15 cellular contexts compared by ENCODE assay signal in genomic region chr17:8038954-8039610, GRCh38. TPM values are rescaled to one million over a fixed set of nuclear protein-coding genes. Genes with fewer than 3 reads are reported as not detected.
A peak's percentile ranks its signal among the peaks of the same experiment; 100 is the strongest.
DNase-seq lines count a peak whose midpoint lies in the region; ATAC-seq, FAIRE-seq and TF ChIP-seq lines count a peak whose summit lies in the region.
"Had no signal": no experiment of that assay in that cellular context is flagged by ENCODE, and none has a peak within 500 bp of the region (broad histone marks: within the 10 kb centered on the region; RNA-seq: fewer than 3 reads in every experiment).

Gene ALOX15B (plus strand): TSS chr17:8039059. CDS start chr17:8039156, 97 bp downstream.

- H3K4me1 ChIP-seq in right lobe of liver (peaks cover 0 to 6% (median 0%) of the 10 kb centered on the region in 4 donors), HepG2 (ENCODE audit: insufficient read depth, low read length) (peaks cover 16% of the 10 kb centered on the region; the same call in 1 of the 2 replicates), foreskin keratinocyte (peaks cover 15% of the 10 kb centered on the region), vagina (peaks cover 25% of the 10 kb centered on the region)

- no peaks in the 10 kb centered on the region; the same call in 1 of the 2 replicates for H4K20me1 ChIP-seq in HepG2 (ENCODE audit: insufficient read depth, low read length)

- H3K27ac ChIP-seq in right lobe of liver (no peak within 1 kb of the TSS), HepG2 (ENCODE audit: extremely low read length, insufficient read depth, low read length) (no peak within 1 kb of the TSS), foreskin keratinocyte (no peak within 1 kb of the TSS), vagina (peak within 1 kb of the TSS; percentile 33)

- no peak within 1 kb of the TSS for H3K9ac ChIP-seq in HepG2 (ENCODE audit: insufficient read depth, low read depth, low read length)

- peak in 1 of 4 donors; percentile 17 for ATAC-seq in right lobe of liver
- no peak for ATAC-seq in HepG2
- ATAC-seq in foreskin keratinocyte = peak; percentile 5
- ATAC-seq in omental fat pad (ENCODE audit: low FRiP score) = peak; percentile 14
- ATAC-seq in HG03280 (IDR thresholded peaks at IDR 0.05; ENCODE audit: unreplicated experiment) = no peak
- no peak for ATAC-seq in GM19452 (IDR thresholded peaks at IDR 0.05; ENCODE audit: unreplicated experiment)
- ATAC-seq: naive thymus-derived CD4-positive, alpha-beta T cell had no signal

- no peaks in the 10 kb centered on the region for H3K36me3 ChIP-seq in right lobe of liver
- no peaks in the 10 kb centered on the region for H3K36me3 ChIP-seq in HepG2 (replicated peaks in 1 of 2; ENCODE audit: control insufficient read depth in 1 of 2, insufficient read depth in 2 of 2, low read length in 2 of 2)
- no peaks in the 10 kb centered on the region for H3K36me3 ChIP-seq in vagina

- DNase-seq in right lobe of liver = no peak
- no peak for DNase-seq in HepG2 (ENCODE audit: low spot score)
- DNase-seq in foreskin keratinocyte = no peak
- DNase-seq in omental fat pad (ENCODE audit: low spot score) = no peak
- peak in 1 of 2 donors; percentile 80 for DNase-seq in vagina (ENCODE audit: extremely low spot score in 2 of 2)
- DNase-seq in activated CD4-positive, alpha-beta T cell treated with anti-CD3 and anti-CD28 coated beads, Interleukin-2, amount 50 U/mL, for 48 hours = no peak
- DNase-seq: activated CD4-positive, alpha-beta memory T cell treated with anti-CD3 and anti-CD28 coated beads for 36 hours; NCI-H187; stimulated activated CD4-positive, alpha-beta T cell treated with anti-CD3 and anti-CD28 coated beads, Interleukin-1b, Interleukin-23, amount 100 ng/mL, for 48 hours had no signal

- no peaks in the 10 kb centered on the region for H3K79me2 ChIP-seq in HepG2 (ENCODE audit: insufficient read depth, low read length)

- H3K9me3 ChIP-seq in right lobe of liver (no peaks in the 10 kb centered on the region), HepG2 (ENCODE audit: low read length) (no peaks in the 10 kb centered on the region), vagina (no peaks in the 10 kb centered on the region)

- H3K4me3 ChIP-seq in right lobe of liver = no peak within 1 kb of the TSS
- no peak within 1 kb of the TSS for H3K4me3 ChIP-seq in HepG2 (replicated peaks in 1 of 3; ENCODE audit: insufficient read depth in 1 of 3, low read depth in 2 of 3, low read length in 3 of 3)
- peak within 1 kb of the TSS; percentile 26 to 47 for H3K4me3 ChIP-seq in vagina

- no TSS peak for BruUV-seq in HepG2 (replicated peaks; lab: Mats Ljungman, UMichigan)

- CTCF ChIA-PET in HepG2 (lab: Yijun Ruan, JAX; ENCODE audit: low intra/inter-chr PET ratio, low total read pairs) = no interaction called here

- peak; percentile 38 for TF ChIP-seq POLR2A in right lobe of liver (IDR thresholded peaks at IDR 0.05)
- TF ChIP-seq POLR2A in HepG2 (IDR thresholded peaks at IDR 0.05; ENCODE audit: insufficient read depth in 1 of 2, low read depth in 2 of 2, low read length in 2 of 2) = no peak
- no peak for TF ChIP-seq POLR2A in vagina (IDR thresholded peaks at IDR 0.05)

- H3K27me3 ChIP-seq in right lobe of liver = no peaks in the 10 kb centered on the region
- H3K27me3 ChIP-seq in HepG2 (ENCODE audit: control insufficient read depth in 1 of 2, insufficient read depth in 2 of 2, low read length in 2 of 2) = peaks cover 0 to 33% of the 10 kb centered on the region in 2 experiments; a peak in 2 of 5 replicates
- no peaks in the 10 kb centered on the region for H3K27me3 ChIP-seq in foreskin keratinocyte
- H3K27me3 ChIP-seq in vagina = no peaks in the 10 kb centered on the region

- POLR2A ChIA-PET in HepG2 (lab: Yijun Ruan, JAX) = no interaction called here

- no peak within 1 kb of the TSS for H3K4me2 ChIP-seq in HepG2 (ENCODE audit: low read depth, low read length)

- TF ChIP-seq RAD21 in HepG2 (CRISPR knock-in tag; IDR thresholded peaks at IDR 0.05) = no peak

- FAIRE-seq in HepG2 (lab: Jason Lieb, UNC) = no peak
- FAIRE-seq: HTR-8/SVneo had no signal

- WGBS in right lobe of liver (ENCODE audit: insufficient coverage, low coverage, low lambda C conversion rate, missing lambda C conversion rate) = 17% methylated on average over 15 of the region's 37 CpGs
- 56% methylated on average over 21 of the region's 37 CpGs for WGBS in HepG2 (ENCODE audit: low lambda C conversion rate)

- in situ Hi-C loops in HepG2 (cut with HindIII; ENCODE audit: extremely low pct_ligation_motif_present, low pct_unique_long_range_greater_than_20kb) = no loop called here

- TF ChIP-seq EP300 in HepG2 (IDR thresholded peaks at IDR 0.05; ENCODE audit: low read depth in 2 of 2, low read length in 2 of 2) (no peak), HepG2 (CRISPR knock-in tag; IDR thresholded peaks at IDR 0.05; ENCODE audit: borderline replicate concordance) (no peak)

- TF ChIP-seq CTCF in right lobe of liver (IDR thresholded peaks at IDR 0.05) (no peak), HepG2 (CRISPR knock-in tag; IDR thresholded peaks at IDR 0.05) (no peak), foreskin keratinocyte (conservative IDR thresholded peaks at IDR 0.05) (no peak), omental fat pad (IDR thresholded peaks at IDR 0.05) (no peak), vagina (IDR thresholded peaks at IDR 0.05) (no peak)

- intact Hi-C loops in right lobe of liver (cut with DNase I) = no loop called here
- intact Hi-C loops in HepG2 (cut with micrococcal nuclease; ENCODE audit: unreplicated experiment) = no loop called here
- intact Hi-C loops in vagina (cut with DNase I) = no loop called here

- no peak within 1 kb of the TSS for H2AFZ ChIP-seq in HepG2 (ENCODE audit: low read length)

TF ChIP-seq in HepG2, 621 proteins besides CTCF, POLR2A, EP300 and RAD21 (continues in another document):
- TF ChIP-seq ZNF205 (CRISPR knock-in tag; IDR thresholded peaks at IDR 0.05) = no peak
- no peak for TF ChIP-seq ZNF207 (IDR thresholded peaks at IDR 0.05; ENCODE audit: borderline replicate concordance)
- no peak for TF ChIP-seq ZFY (CRISPR knock-in tag; IDR thresholded peaks at IDR 0.05)
- no peak for TF ChIP-seq E2F5 (CRISPR knock-in tag; conservative IDR thresholded peaks at IDR 0.05)
- TF ChIP-seq KDM2A (CRISPR knock-in tag; IDR thresholded peaks at IDR 0.05; ENCODE audit: borderline replicate concordance, low read depth) = no peak
- TF ChIP-seq SRF (IDR thresholded peaks at IDR 0.05; ENCODE audit: low read depth, low read length) = no peak
- TF ChIP-seq, protein P1, sequence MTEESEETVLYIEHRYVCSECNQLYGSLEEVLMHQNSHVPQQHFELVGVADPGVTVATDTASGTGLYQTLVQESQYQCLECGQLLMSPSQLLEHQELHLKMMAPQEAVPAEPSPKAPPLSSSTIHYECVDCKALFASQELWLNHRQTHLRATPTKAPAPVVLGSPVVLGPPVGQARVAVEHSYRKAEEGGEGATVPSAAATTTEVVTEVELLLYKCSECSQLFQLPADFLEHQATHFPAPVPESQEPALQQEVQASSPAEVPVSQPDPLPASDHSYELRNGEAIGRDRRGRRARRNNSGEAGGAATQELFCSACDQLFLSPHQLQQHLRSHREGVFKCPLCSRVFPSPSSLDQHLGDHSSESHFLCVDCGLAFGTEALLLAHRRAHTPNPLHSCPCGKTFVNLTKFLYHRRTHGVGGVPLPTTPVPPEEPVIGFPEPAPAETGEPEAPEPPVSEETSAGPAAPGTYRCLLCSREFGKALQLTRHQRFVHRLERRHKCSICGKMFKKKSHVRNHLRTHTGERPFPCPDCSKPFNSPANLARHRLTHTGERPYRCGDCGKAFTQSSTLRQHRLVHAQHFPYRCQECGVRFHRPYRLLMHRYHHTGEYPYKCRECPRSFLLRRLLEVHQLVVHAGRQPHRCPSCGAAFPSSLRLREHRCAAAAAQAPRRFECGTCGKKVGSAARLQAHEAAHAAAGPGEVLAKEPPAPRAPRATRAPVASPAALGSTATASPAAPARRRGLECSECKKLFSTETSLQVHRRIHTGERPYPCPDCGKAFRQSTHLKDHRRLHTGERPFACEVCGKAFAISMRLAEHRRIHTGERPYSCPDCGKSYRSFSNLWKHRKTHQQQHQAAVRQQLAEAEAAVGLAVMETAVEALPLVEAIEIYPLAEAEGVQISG (CRISPR knock-in tag; IDR thresholded peaks at IDR 0.05) = no peak

RNA-seq across cellular contexts. Expression of gene ALOX15B, which starts in this region (rescaled TPM):
- total RNA-seq in right lobe of liver (1 to 10 TPM in 2 of 6 experiments, under 1 TPM in 4; 0.22 to 2.2 (median 0.72) TPM), HepG2 (2016; rRNA removed; fragmentation: Illumina TruSeq; extraction: Trizol) (not detected in 2 replicates), foreskin keratinocyte (6.5 and 6.9 TPM in 2 replicates), omental fat pad (1 to 10 TPM; 3.8 to 9.8 (median 8.2) TPM), vagina (28.7 TPM)
- total RNA-seq in HepG2 (2016; cell fraction: cytosol; rRNA removed; fragmentation: Illumina TruSeq; extraction: Trizol; ENCODE audit: low read depth) = not detected in 2 replicates
- not detected in 2 replicates for total RNA-seq in HepG2 (2016; cell fraction: insoluble cytoplasmic fraction; rRNA removed; fragmentation: Illumina TruSeq; extraction: Trizol)
- total RNA-seq in HepG2 (2016; cell fraction: membrane; rRNA removed; fragmentation: Illumina TruSeq; extraction: Trizol) = not detected in 2 replicates
- total RNA-seq in HepG2 (2016; cell fraction: nucleus; rRNA removed; fragmentation: Illumina TruSeq; extraction: Trizol) = not detected in 2 replicates
- polyA plus RNA-seq in HepG2 (2011; rRNA removed) (not detected in 2 replicates), foreskin keratinocyte (6.2 and 7.4 TPM in 2 replicates)
- not detected in 2 replicates for polyA plus RNA-seq in HepG2 (2011; cell fraction: cytosol; rRNA removed)
- not detected in 2 replicates for polyA plus RNA-seq in HepG2 (2011; cell fraction: nucleus; rRNA removed)
- not detected in 2 replicates for polyA plus RNA-seq in HepG2 (2012)
- not detected in 2 replicates for polyA plus RNA-seq in HepG2 (2016; cell fraction: cytosol; fragmentation: Illumina TruSeq; extraction: Trizol; ENCODE audit: low read depth)
- not detected in 2 replicates for polyA plus RNA-seq in HepG2 (2016; cell fraction: insoluble cytoplasmic fraction; fragmentation: Illumina TruSeq; extraction: Trizol; ENCODE audit: low read depth)
- not detected in 2 replicates for polyA plus RNA-seq in HepG2 (2016; cell fraction: membrane; fragmentation: Illumina TruSeq; extraction: Trizol; ENCODE audit: low read depth)
- not detected in 2 replicates for polyA plus RNA-seq in HepG2 (2016; cell fraction: nucleus; fragmentation: Illumina TruSeq; extraction: Trizol; ENCODE audit: insufficient read depth, low read depth)
- polyA minus RNA-seq in HepG2 (2011; rRNA and poly(A)+ RNA removed; ENCODE audit: low replicate concordance) = 0.05 TPM in 1 of 2 replicates, not detected in the other
- not detected in 2 replicates for polyA minus RNA-seq in HepG2 (2011; cell fraction: cytosol; rRNA and poly(A)+ RNA removed)
- not detected in 2 replicates for polyA minus RNA-seq in HepG2 (2011; cell fraction: nucleus; rRNA and poly(A)+ RNA removed)
- total RNA-seq: activated CD4-positive, alpha-beta memory T cell treated with anti-CD3 and anti-CD28 coated beads for 36 hours; dermis microvascular lymphatic vessel endothelial cell had no signal
- polyA plus RNA-seq: AG04450; naive thymus-derived CD4-positive, alpha-beta T cell had no signal

Comparison
In these comparisons a context has a peak if more than half of its experiments do, and no peak if none do; other contexts are left out.
1. ATAC-seq: peak in foreskin keratinocyte (single experiment) and omental fat pad (single experiment); none in HepG2 (single experiment), HG03280 (single experiment) and GM19452 (single experiment).
2. H3K4me3 ChIP-seq: peak in vagina (2 of 2); none in right lobe of liver (0 of 3) and HepG2 (0 of 3).